In genomic region chr18:53971331-53971730, GRCh38 we compare ENCODE assay signal across 19 cellular contexts.
DNase-seq lines count a peak whose midpoint lies in the region; ATAC-seq and TF ChIP-seq lines count a peak whose summit lies in the region.
"Had no signal": no experiment of that assay in that cellular context is flagged by ENCODE, and none has a peak within 500 bp of the region (broad histone marks: within the 10 kb centered on the region; RNA-seq: fewer than 3 reads in every experiment).

No MANE protein-coding gene starts in this region.

- no peak overlapping the region for H2AFZ ChIP-seq in GM23338

- peaks cover 18% of the 10 kb centered on the region for H3K36me3 Mint-ChIP-seq in GM23338 (ENCODE audit: low read depth)
- H3K36me3 Mint-ChIP-seq: CD8-positive, alpha-beta T cell had no signal

- H3K36me3 ChIP-seq in GM23338 (ENCODE audit: insufficient read depth): 0 out of 2 replicates have a peak, but pooled peaks cover 4% of the 10 kb centered on the region
- H3K36me3 ChIP-seq: BLaER1 had no signal

- no peaks in the 10 kb centered on the region for H3K4me1 Mint-ChIP-seq in GM23338

- H3K4me3 ChIP-seq in astrocyte of the spinal cord (ENCODE audit: low read depth, low read length) (no peak overlapping the region), GM23338 (no peak overlapping the region)
- H3K4me3 ChIP-seq: BLaER1 had no signal

- TF ChIP-seq CTCF in astrocyte of the spinal cord (IDR thresholded peaks at IDR 0.05; ENCODE audit: low read depth, low read length) (no peak), GM23338 (conservative IDR thresholded peaks at IDR 0.05; ENCODE audit: low read depth in 2 of 2) (no peak)

- no peaks in the 10 kb centered on the region for H3K27me3 ChIP-seq in GM23338 (ENCODE audit: insufficient read depth)
- H3K27me3 ChIP-seq: BLaER1 had no signal

- DNase-seq in AG20443 (ENCODE audit: low spot score): peak; percentile 10
- DNase-seq in NCI-H226: peak; percentile 31
- DNase-seq in astrocyte of the spinal cord (ENCODE audit: low read depth, low spot score): peak; percentile 7
- peak; percentile 47 for DNase-seq in kidney glomerular epithelial cell (lab: John Stamatoyannopoulos, UW)
- DNase-seq in stimulated activated CD4-positive, alpha-beta T cell treated with anti-CD3 and anti-CD28 coated beads, Interleukin-15, amount 100 ng/mL, for 24 hours: no peak
- DNase-seq in GM23338 (ENCODE audit: low spot score): no peak
- no peak for DNase-seq in NCI-H446 (lab: John Stamatoyannopoulos, UW)
- DNase-seq: 8988T; CD8-positive, alpha-beta T cell; DMS79 treated with DMSO at 0.1 percent for 48 hours; GF-D8; H7; NCI-H1417; NCI-H187 treated with DMSO at 0.1 percent for 48 hours; NCI-H446 treated with DMSO at 0.1 percent for 48 hours; NK-92 treated with Interleukin-12 subunit alpha and Interleukin-12 subunit beta, amount 100 ng/mL, for 24 hours; SW 1271 had no signal

- H3K4me1 ChIP-seq in GM23338 (ENCODE audit: insufficient read depth): no peaks in the 10 kb centered on the region
- H3K4me1 ChIP-seq: BLaER1 had no signal

- no peaks in the 10 kb centered on the region for H3K9me2 ChIP-seq in GM23338 (ENCODE audit: insufficient read depth)

- H3K4me2 ChIP-seq in GM23338: no peak overlapping the region
- H3K4me2 ChIP-seq: BLaER1 had no signal

- H3K79me2 ChIP-seq in GM23338 (replicated peaks; ENCODE audit: insufficient read depth): no peaks in the 10 kb centered on the region

- H3K27ac ChIP-seq in GM23338 (ENCODE audit: low read depth): no peak overlapping the region
- H3K27ac ChIP-seq: BLaER1 had no signal

- no peaks in the 10 kb centered on the region for H4K20me1 ChIP-seq in GM23338 (replicated peaks; ENCODE audit: insufficient read depth)
- H4K20me1 ChIP-seq: BLaER1 had no signal

- peaks cover 53% of the 10 kb centered on the region for H3K9me3 Mint-ChIP-seq in GM23338

- H3K27ac Mint-ChIP-seq in GM23338: no peak overlapping the region
- H3K27ac Mint-ChIP-seq: CD8-positive, alpha-beta T cell had no signal

- H3F3A ChIP-seq in GM23338 (replicated peaks; ENCODE audit: low read depth): no peaks in the 10 kb centered on the region

- in situ Hi-C loops in astrocyte of the spinal cord (cut with HindIII; ENCODE audit: low sequenced_read_pairs): no loop called here

- no peaks in the 10 kb centered on the region for H3K27me3 Mint-ChIP-seq in GM23338 (ENCODE audit: insufficient read depth, low read depth, poor library complexity)

- no peak overlapping the region for H3K4me3 Mint-ChIP-seq in GM23338
- H3K4me3 Mint-ChIP-seq: CD8-positive, alpha-beta T cell had no signal

- ATAC-seq in GM23338 (no peak), GM18861 (IDR thresholded peaks at IDR 0.05; ENCODE audit: unreplicated experiment) (no peak)
- ATAC-seq: CD8-positive, alpha-beta T cell had no signal

TF ChIP-seq in GM23338, 12 proteins besides CTCF, POLR2A, EP300 and RAD21:
- TF ChIP-seq ZNF462 (CRISPR knock-in tag; IDR thresholded peaks at IDR 0.05) (no peak), POLR2AphosphoS5 (IDR thresholded peaks at IDR 0.05; ENCODE audit: low read depth) (no peak), ZNF114 (CRISPR knock-in tag; IDR thresholded peaks at IDR 0.05) (no peak), CREB1 (CRISPR knock-in tag; IDR thresholded peaks at IDR 0.05; ENCODE audit: low read depth) (no peak), STAT1 (IDR thresholded peaks at IDR 0.05; ENCODE audit: unreplicated experiment) (no peak), ETS1 (IDR thresholded peaks at IDR 0.05) (no peak), NANOG (IDR thresholded peaks at IDR 0.05; ENCODE audit: borderline replicate concordance) (no peak), EZH2 (IDR thresholded peaks at IDR 0.05; ENCODE audit: low read depth, unreplicated experiment) (no peak), ZNF331 (CRISPR knock-in tag; IDR thresholded peaks at IDR 0.05; ENCODE audit: low read depth) (no peak)

Comparison
In these comparisons a context has a peak if more than half of its experiments do, and no peak if none do; other contexts are left out.
1. DNase-seq: peak in AG20443 (single experiment), NCI-H226 (single experiment), astrocyte of the spinal cord (single experiment) and kidney glomerular epithelial cell (single experiment); none in stimulated activated CD4-positive, alpha-beta T cell treated with anti-CD3 and anti-CD28 coated beads, Interleukin-15, amount 100 ng/mL, for 24 hours (single experiment), GM23338 (single experiment) and NCI-H446 (0 of 2).